Comparison of ENCODE assay signal across 12 cellular contexts in the genomic region with DNA sequence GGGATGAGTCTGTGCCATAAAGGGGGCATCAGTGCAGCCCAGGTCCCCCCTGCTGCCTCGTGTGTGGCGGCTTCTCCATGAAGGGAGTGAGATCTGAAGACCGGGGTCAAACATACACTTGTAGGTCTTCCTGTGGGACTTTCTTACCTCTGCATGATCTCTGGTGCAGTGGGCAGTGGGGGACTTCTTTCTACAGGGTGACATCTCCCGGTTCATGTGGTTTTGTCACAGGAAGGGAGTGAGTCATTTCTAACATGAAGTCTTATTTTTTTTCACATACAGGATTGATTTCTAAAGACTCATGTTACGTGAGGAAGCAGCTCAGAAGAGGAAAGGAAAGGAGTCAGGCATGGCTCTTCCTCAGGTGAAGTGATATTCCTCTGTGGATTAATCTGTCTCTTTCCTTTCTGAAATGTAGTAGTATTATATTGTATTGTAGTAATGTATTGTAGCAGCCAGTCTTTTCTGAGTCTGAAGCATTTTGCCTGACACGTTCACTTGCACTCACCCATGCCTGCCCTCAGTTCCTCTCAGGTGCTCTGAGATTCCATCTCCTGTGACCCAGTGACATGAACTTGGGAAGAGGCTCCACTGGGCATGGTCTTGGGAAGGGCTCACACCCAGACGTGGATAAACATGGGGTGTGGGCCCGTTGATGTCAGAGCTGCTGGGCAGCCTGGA. TPM values are rescaled to one million over a fixed set of nuclear protein-coding genes. Genes with fewer than 3 reads are reported as not detected.
A peak's percentile ranks its signal among the peaks of the same experiment; 100 is the strongest.
DNase-seq lines count a peak whose midpoint lies in the region; ATAC-seq and FAIRE-seq lines count a peak whose summit lies in the region.
"Had no signal": no experiment of that assay in that cellular context is flagged by ENCODE, and none has a peak within 500 bp of the region (broad histone marks: within the 10 kb centered on the region; RNA-seq: fewer than 3 reads in every experiment).

No MANE protein-coding gene starts in this region.

- H3K4me3 Mint-ChIP-seq in activated T-helper 2 cell treated with anti-CD3 and anti-CD28 coated beads, Interferon-gamma antibody, Interleukin-2, Interleukin-4, amounts not matched to agents 10 μg/mL and 5 μg/mL and 100 μg/mL, durations not matched to agents 14 hours and 24 hours and 36 hours (ENCODE audit: low read depth) = no peak overlapping the region

- H3K36me3 Mint-ChIP-seq in activated T-helper 2 cell treated with anti-CD3 and anti-CD28 coated beads, Interferon-gamma antibody, Interleukin-2, Interleukin-4, amounts not matched to agents 10 μg/mL and 5 μg/mL and 100 μg/mL, durations not matched to agents 14 hours and 24 hours and 36 hours (ENCODE audit: low read depth) = peaks cover 93% of the 10 kb centered on the region

- FAIRE-seq in small intestine (lab: Jason Lieb, UNC) = no peak
- FAIRE-seq: GM19239 had no signal

- H3K4me1 Mint-ChIP-seq in activated T-helper 2 cell treated with anti-CD3 and anti-CD28 coated beads, Interferon-gamma antibody, Interleukin-2, Interleukin-4, amounts not matched to agents 10 μg/mL and 5 μg/mL and 100 μg/mL, durations not matched to agents 14 hours and 24 hours and 36 hours (ENCODE audit: low read depth) = peaks cover 14% of the 10 kb centered on the region

- peak; percentile 1 for DNase-seq in NK-92 treated with Interleukin-12 subunit alpha and Interleukin-12 subunit beta, amount 100 ng/mL, for 24 hours (lab: John Stamatoyannopoulos, UW)
- no peak for DNase-seq in NK-92 (lab: John Stamatoyannopoulos, UW; ENCODE audit: unreplicated experiment)
- DNase-seq in MV-4-11 (lab: John Stamatoyannopoulos, UW) = peak; percentile 86
- peak; percentile 13 for DNase-seq in activated T-helper 2 cell treated with anti-CD3 and anti-CD28 coated beads, Interferon-gamma antibody, Interleukin-2, Interleukin-4, amounts not matched to agents 10 μg/mL and 5 μg/mL and 100 μg/mL, durations not matched to agents 14 hours and 24 hours and 36 hours (ENCODE audit: low spot score)
- peak; percentile 11 for DNase-seq in small intestine
- DNase-seq in DMS114 treated with DMSO at 0.1 percent for 48 hours (lab: John Stamatoyannopoulos, UW; ENCODE audit: unreplicated experiment) = no peak
- DNase-seq in midbrain (lab: John Stamatoyannopoulos, UW) = no peak
- DNase-seq: SHP77, trophoblast cell had no signal

- H3K27ac ChIP-seq in small intestine (ENCODE audit: low read depth in 1 of 2, low read length in 1 of 2) = no peak overlapping the region
- H3K27ac ChIP-seq: 22Rv1 had no signal

- H3K4me1 ChIP-seq in small intestine (ENCODE audit: control insufficient read depth in 2 of 2, insufficient read depth in 1 of 2, low read depth in 1 of 2, low read length in 1 of 2) = no peaks in the 10 kb centered on the region

- peaks cover 7 to 38% of the 10 kb centered on the region in 2 donors for H3K36me3 ChIP-seq in small intestine (ENCODE audit: control insufficient read depth in 2 of 2, insufficient read depth in 2 of 2, low read length in 2 of 2)

- no peaks in the 10 kb centered on the region for H3K27me3 ChIP-seq in small intestine (ENCODE audit: control insufficient read depth in 2 of 2, insufficient read depth in 2 of 2, low read length in 2 of 2)

- intact Hi-C loops in activated T-helper 2 cell treated with anti-CD3 and anti-CD28 coated beads, Interferon-gamma antibody, Interleukin-2, Interleukin-4, amounts not matched to agents 10 μg/mL and 5 μg/mL and 100 μg/mL, durations not matched to agents 14 hours and 24 hours and 36 hours (cut with micrococcal nuclease) = no loop called here

- peak overlapping the region; percentile 40 for H3K27ac Mint-ChIP-seq in activated T-helper 2 cell treated with anti-CD3 and anti-CD28 coated beads, Interferon-gamma antibody, Interleukin-2, Interleukin-4, amounts not matched to agents 10 μg/mL and 5 μg/mL and 100 μg/mL, durations not matched to agents 14 hours and 24 hours and 36 hours

- no peak for ATAC-seq in GM18520 (IDR thresholded peaks at IDR 0.05; ENCODE audit: unreplicated experiment)

- H3K27me3 Mint-ChIP-seq in activated T-helper 2 cell treated with anti-CD3 and anti-CD28 coated beads, Interferon-gamma antibody, Interleukin-2, Interleukin-4, amounts not matched to agents 10 μg/mL and 5 μg/mL and 100 μg/mL, durations not matched to agents 14 hours and 24 hours and 36 hours (ENCODE audit: low read depth) = no peaks in the 10 kb centered on the region

- no peak overlapping the region for H3K4me3 ChIP-seq in small intestine (ENCODE audit: low read depth in 1 of 2, low read length in 2 of 2)

- H3K9me3 Mint-ChIP-seq in activated T-helper 2 cell treated with anti-CD3 and anti-CD28 coated beads, Interferon-gamma antibody, Interleukin-2, Interleukin-4, amounts not matched to agents 10 μg/mL and 5 μg/mL and 100 μg/mL, durations not matched to agents 14 hours and 24 hours and 36 hours = peaks cover 57% of the 10 kb centered on the region

- 68 to 90% (median 86%) methylated on average over 8 of the region's 8 CpGs for WGBS in small intestine, 3 donors

- no peaks in the 10 kb centered on the region for H3K9me3 ChIP-seq in small intestine (ENCODE audit: control insufficient read depth, low read depth)

RNA-seq across cellular contexts. Expression of gene ZNF808, which starts 15.7 kb away (rescaled TPM):
- total RNA-seq in activated T-helper 2 cell treated with anti-CD3 and anti-CD28 coated beads, Interferon-gamma antibody, Interleukin-2, Interleukin-4, amounts not matched to agents 10 μg/mL and 5 μg/mL and 100 μg/mL, durations not matched to agents 14 hours and 24 hours and 36 hours = 20.7 and 22.6 TPM in 2 replicates
- 1 to 10 TPM; 1.1 to 4.1 (median 4.0) TPM for polyA plus RNA-seq in small intestine

RNA-seq across cellular contexts. Expression of gene ZNF701, which starts 27.0 kb away (rescaled TPM):
- total RNA-seq in activated T-helper 2 cell treated with anti-CD3 and anti-CD28 coated beads, Interferon-gamma antibody, Interleukin-2, Interleukin-4, amounts not matched to agents 10 μg/mL and 5 μg/mL and 100 μg/mL, durations not matched to agents 14 hours and 24 hours and 36 hours = 17.1 and 17.8 TPM in 2 replicates
- polyA plus RNA-seq in small intestine = 1 to 10 TPM; 2.7 to 6.2 (median 4.7) TPM

Comparison
In these comparisons a context has a peak if more than half of its experiments do, and no peak if none do; other contexts are left out.
1. DNase-seq: peak in NK-92 treated with Interleukin-12 subunit alpha and Interleukin-12 subunit beta, amount 100 ng/mL, for 24 hours (single experiment), MV-4-11 (single experiment), activated T-helper 2 cell treated with anti-CD3 and anti-CD28 coated beads, Interferon-gamma antibody, Interleukin-2, Interleukin-4, amounts not matched to agents 10 μg/mL and 5 μg/mL and 100 μg/mL, durations not matched to agents 14 hours and 24 hours and 36 hours (single experiment) and small intestine (single experiment); none in NK-92 (single experiment), DMS114 treated with DMSO at 0.1 percent for 48 hours (single experiment) and midbrain (single experiment).